In genomic region chr10:45600338-45601253, GRCh38 we compare ENCODE assay signal across 7 cellular contexts.
A peak's percentile ranks its signal among the peaks of the same experiment; 100 is the strongest.
DNase-seq lines count a peak whose midpoint lies in the region; ATAC-seq and TF ChIP-seq lines count a peak whose summit lies in the region.
"Not testable (repeated sequence)": the region's sequence is repeated elsewhere in the genome, so short reads cannot be mapped to it uniquely, and the experiment has no call there.

No MANE protein-coding gene starts in this region.

- not testable (repeated sequence) for H3K4ac ChIP-seq in IMR-90 (ENCODE audit: low read depth, low read length)

- not testable (repeated sequence) for H4K20me1 ChIP-seq in IMR-90 (ENCODE audit: insufficient read depth, low read length)

- not testable (repeated sequence) for DNase-seq in IMR-90; activated CD4-positive, alpha-beta memory T cell treated with anti-CD3 and anti-CD28 coated beads for 36 hours; astrocyte of the cerebellum (ENCODE audit: low read depth); dorsolateral prefrontal cortex; left ventricle myocardium inferior
- peak in 2 of 10 donors; percentile 10 to 22 for DNase-seq in naive thymus-derived CD8-positive, alpha-beta T cell

- BruUV-seq in IMR-90 (replicated peaks; lab: Mats Ljungman, UMichigan): not testable (repeated sequence)

- CTCF ChIA-PET in IMR-90 (lab: Yijun Ruan, JAX); activated CD4-positive, alpha-beta memory T cell treated with anti-CD3 and anti-CD28 coated beads for 36 hours (lab: Charles Lee): not testable (repeated sequence)

- H3K27me3 Mint-ChIP-seq in activated CD4-positive, alpha-beta memory T cell treated with anti-CD3 and anti-CD28 coated beads for 36 hours: peaks cover 11% of the 10 kb centered on the region
- peaks cover 9 to 33% (median 14%) of the 10 kb centered on the region in 5 donors for H3K27me3 Mint-ChIP-seq in naive thymus-derived CD8-positive, alpha-beta T cell
- H3K27me3 Mint-ChIP-seq in stimulated activated memory B cell treated with anti-CD40 and anti-IgM and Interleukin-4, amounts not matched to agents 10 μg/mL and 1 μg/mL and 100 μg/mL, for 72 hours: peaks cover 33% of the 10 kb centered on the region

- H2AK5ac ChIP-seq in IMR-90 (ENCODE audit: low read depth, low read length): not testable (repeated sequence)

- not testable (repeated sequence) for ATAC-seq in IMR-90 (ENCODE audit: low read depth); stimulated activated memory B cell treated with anti-CD40 and anti-IgM and Interleukin-4, amounts not matched to agents 10 μg/mL and 1 μg/mL and 100 μg/mL, for 72 hours
- peak in 1 of 2 donors; percentile 43 for ATAC-seq in naive thymus-derived CD8-positive, alpha-beta T cell

- WGBS in IMR-90 (ENCODE audit: extremely low coverage in 2 of 2, insufficient read length in 1 of 2), 2 experiments: 25% methylated on average over 17 of the region's 47 CpGs; no CpG with 5 or more reads in 1 of the 2 experiments

- H3K27me3 ChIP-seq in IMR-90 (ENCODE audit: control insufficient read depth, insufficient read depth, low read length): peaks cover 20% of the 10 kb centered on the region
- peaks cover 0 to 16% (median 3%) of the 10 kb centered on the region in 45 donors for H3K27me3 ChIP-seq in dorsolateral prefrontal cortex
- not testable (repeated sequence) for H3K27me3 ChIP-seq in left ventricle myocardium inferior (ENCODE audit: low read depth)

- H2AK9ac ChIP-seq in IMR-90 (replicated peaks; ENCODE audit: low read depth, low read length, poor library complexity): not testable (repeated sequence)

- peak overlapping the region; percentile 9; the same call in 1 of the 2 replicates for H3K4me2 ChIP-seq in IMR-90 (ENCODE audit: low read depth, low read length)

- H3K4me3 ChIP-seq in IMR-90 (ENCODE audit: insufficient read depth, low read depth, low read length) (0 out of 2 replicates have a peak overlapping the region, but pooled peaks have one; percentile 16), astrocyte of the cerebellum (ENCODE audit: low read depth, low read length) (peak overlapping the region; percentile 19), dorsolateral prefrontal cortex (peak overlapping the region in 42 of 59 donors; percentile 0 to 64 (median 42)), left ventricle myocardium inferior (peak overlapping the region; percentile 61)

- not testable (repeated sequence) for H3K56ac ChIP-seq in IMR-90 (ENCODE audit: extremely low read depth, insufficient read depth, low read length)

- POLR2A ChIA-PET in IMR-90 (lab: Charles Lee; ENCODE audit: unreplicated experiment); activated CD4-positive, alpha-beta memory T cell treated with anti-CD3 and anti-CD28 coated beads for 36 hours (lab: Charles Lee): not testable (repeated sequence)
- POLR2A ChIA-PET in naive thymus-derived CD8-positive, alpha-beta T cell (lab: Charles Lee): interaction anchor here (1.3 kb wide), 1 partner anchor 26 kb away, joined by 8 read pairs; no protein-coding TSS in a partner anchor

- not testable (repeated sequence) for H3K36me3 ChIP-seq in IMR-90 (ENCODE audit: control insufficient read depth, insufficient read depth, low read length); left ventricle myocardium inferior

- H3K4me3 Mint-ChIP-seq in activated CD4-positive, alpha-beta memory T cell treated with anti-CD3 and anti-CD28 coated beads for 36 hours: peak overlapping the region; percentile 14
- H3K4me3 Mint-ChIP-seq in naive thymus-derived CD8-positive, alpha-beta T cell: peak overlapping the region in 8 of 10 donors; percentile 30 to 77 (median 63)
- peak overlapping the region; percentile 51 for H3K4me3 Mint-ChIP-seq in stimulated activated memory B cell treated with anti-CD40 and anti-IgM and Interleukin-4, amounts not matched to agents 10 μg/mL and 1 μg/mL and 100 μg/mL, for 72 hours

- not testable (repeated sequence) for H3K4me1 ChIP-seq in IMR-90 (ENCODE audit: control insufficient read depth, insufficient read depth, low read length); left ventricle myocardium inferior

- H2BK20ac ChIP-seq in IMR-90 (ENCODE audit: low read depth, low read length): not testable (repeated sequence)

- TF ChIP-seq RAD21 in IMR-90 (IDR thresholded peaks at IDR 0.05; ENCODE audit: low read length): not testable (repeated sequence)

- not testable (repeated sequence) for H2BK15ac ChIP-seq in IMR-90 (ENCODE audit: low read depth, low read length)

- not testable (repeated sequence) for H3K27ac ChIP-seq in IMR-90 (ENCODE audit: insufficient read depth, low read length); dorsolateral prefrontal cortex; left ventricle myocardium inferior (replicated peaks)

- H3K14ac ChIP-seq in IMR-90 (replicated peaks; ENCODE audit: low read depth, low read length): not testable (repeated sequence)

- H3K9me1 ChIP-seq in IMR-90 (ENCODE audit: insufficient read depth, low read length): not testable (repeated sequence)

- H2BK5ac ChIP-seq in IMR-90 (ENCODE audit: low read depth, low read length, poor library complexity, severe bottlenecking): not testable (repeated sequence)

- H3K18ac ChIP-seq in IMR-90 (ENCODE audit: low read depth, low read length): not testable (repeated sequence)

- not testable (repeated sequence) for H3K9me3 Mint-ChIP-seq in activated CD4-positive, alpha-beta memory T cell treated with anti-CD3 and anti-CD28 coated beads for 36 hours
- H3K9me3 Mint-ChIP-seq in naive thymus-derived CD8-positive, alpha-beta T cell: peaks cover 0 to 14% (median 2%) of the 10 kb centered on the region in 9 donors
- peaks cover 13% of the 10 kb centered on the region for H3K9me3 Mint-ChIP-seq in stimulated activated memory B cell treated with anti-CD40 and anti-IgM and Interleukin-4, amounts not matched to agents 10 μg/mL and 1 μg/mL and 100 μg/mL, for 72 hours

- H2BK120ac ChIP-seq in IMR-90 (ENCODE audit: low read depth, low read length): not testable (repeated sequence)

- intact Hi-C loops in IMR-90 (cut with micrococcal nuclease); activated CD4-positive, alpha-beta memory T cell treated with anti-CD3 and anti-CD28 coated beads for 36 hours (cut with micrococcal nuclease); dorsolateral prefrontal cortex (cut with DNase I); left ventricle myocardium inferior (cut with micrococcal nuclease): not testable (repeated sequence)

- H3K9ac ChIP-seq in IMR-90 (ENCODE audit: low read depth, low read length): not testable (repeated sequence)

- not testable (repeated sequence) for H3K4me1 Mint-ChIP-seq in activated CD4-positive, alpha-beta memory T cell treated with anti-CD3 and anti-CD28 coated beads for 36 hours (ENCODE audit: low read depth)
- H3K4me1 Mint-ChIP-seq in naive thymus-derived CD8-positive, alpha-beta T cell: peaks cover 0 to 18% (median 8%) of the 10 kb centered on the region in 4 donors
- peaks cover 10% of the 10 kb centered on the region for H3K4me1 Mint-ChIP-seq in stimulated activated memory B cell treated with anti-CD40 and anti-IgM and Interleukin-4, amounts not matched to agents 10 μg/mL and 1 μg/mL and 100 μg/mL, for 72 hours

- not testable (repeated sequence) for H4K5ac ChIP-seq in IMR-90 (ENCODE audit: low read depth, low read length)

- peak overlapping the region; percentile 32 for H2AFZ ChIP-seq in IMR-90 (replicated peaks; ENCODE audit: low read length, poor library complexity)

- dilution Hi-C loops in IMR-90 (cut with HindIII; ENCODE audit: low sequenced_read_pairs, unreplicated experiment): not testable (repeated sequence)

- not testable (repeated sequence) for TF ChIP-seq CTCF in IMR-90 (conservative IDR thresholded peaks at IDR 0.05; ENCODE audit: low read depth, low read length); astrocyte of the cerebellum (IDR thresholded peaks at IDR 0.05; ENCODE audit: low read depth, low read length, missing control alignments); dorsolateral prefrontal cortex (IDR thresholded peaks at IDR 0.05 in 54 of 56, conservative IDR thresholded peaks at IDR 0.05 in 2 of 56; ENCODE audit: low read depth in 1 of 56, partially characterized antibody in 56 of 56); left ventricle myocardium inferior (IDR thresholded peaks at IDR 0.05; ENCODE audit: borderline replicate concordance)

- in situ Hi-C loops in IMR-90 (cut with MboI; ENCODE audit: low sequenced_read_pairs); astrocyte of the cerebellum (cut with HindIII; ENCODE audit: low sequenced_read_pairs): not testable (repeated sequence)

- H3K27ac Mint-ChIP-seq in activated CD4-positive, alpha-beta memory T cell treated with anti-CD3 and anti-CD28 coated beads for 36 hours; stimulated activated memory B cell treated with anti-CD40 and anti-IgM and Interleukin-4, amounts not matched to agents 10 μg/mL and 1 μg/mL and 100 μg/mL, for 72 hours: not testable (repeated sequence)
- H3K27ac Mint-ChIP-seq in naive thymus-derived CD8-positive, alpha-beta T cell: peak overlapping the region in 1 of 10 donors; percentile 5

- not testable (repeated sequence) for H4K91ac ChIP-seq in IMR-90 (ENCODE audit: insufficient read depth, low read depth, low read length)

- H4K8ac ChIP-seq in IMR-90 (ENCODE audit: low read depth in 2 of 2, low read length in 2 of 2): not testable (repeated sequence)

- not testable (repeated sequence) for H3K36me3 Mint-ChIP-seq in activated CD4-positive, alpha-beta memory T cell treated with anti-CD3 and anti-CD28 coated beads for 36 hours; stimulated activated memory B cell treated with anti-CD40 and anti-IgM and Interleukin-4, amounts not matched to agents 10 μg/mL and 1 μg/mL and 100 μg/mL, for 72 hours
- H3K36me3 Mint-ChIP-seq in naive thymus-derived CD8-positive, alpha-beta T cell: peaks cover 0 to 11% (median 0%) of the 10 kb centered on the region in 3 donors

- not testable (repeated sequence) for TF ChIP-seq POLR2A in IMR-90 (IDR thresholded peaks at IDR 0.05; ENCODE audit: low read depth, low read length)

- not testable (repeated sequence) for H3K23ac ChIP-seq in IMR-90 (ENCODE audit: low read depth, low read length)

- H3K9me3 ChIP-seq in IMR-90 (ENCODE audit: control insufficient read depth, insufficient read depth, low read length); left ventricle myocardium inferior (replicated peaks): not testable (repeated sequence)

- H3K79me1 ChIP-seq in IMR-90 (ENCODE audit: low read depth in 1 of 2, low read length in 2 of 2): not testable (repeated sequence)
